18 cellular contexts compared by ENCODE assay signal in genomic region chr15:37773111-37773860, GRCh38.
A peak's percentile ranks its signal among the peaks of the same experiment; 100 is the strongest.
DNase-seq lines count a peak whose midpoint lies in the region; ATAC-seq and TF ChIP-seq lines count a peak whose summit lies in the region.
"Had no signal": no experiment of that assay in that cellular context is flagged by ENCODE, and none has a peak within 500 bp of the region (broad histone marks: within the 10 kb centered on the region; RNA-seq: fewer than 3 reads in every experiment).

No MANE protein-coding gene starts in this region.

- RAD21 ChIA-PET in HCT116 (lab: Charles Lee; ENCODE audit: low non-redundant PET in 1 of 2, low total read pairs in 2 of 2, uncharacterized antibody in 2 of 2, unreplicated experiment in 2 of 2), result no interaction called here

- H3K4me3 ChIP-seq in AG04449 (ENCODE audit: low read depth, low read length), result no peak overlapping the region
- H3K4me3 ChIP-seq in HCT116 (replicated peaks in 1 of 2; ENCODE audit: low read depth in 1 of 2, low read length in 2 of 2), result no peak overlapping the region
- H3K4me3 ChIP-seq: A549, adrenal gland, heart right ventricle had no signal

- TF ChIP-seq POLR2A in HCT116 (IDR thresholded peaks at IDR 0.05; ENCODE audit: borderline replicate concordance, extremely low read depth, insufficient read depth, insufficient read length), result no peak

- no TSS peak for BruUV-seq in HCT116 (replicated peaks; lab: Mats Ljungman, UMichigan)

- no peaks in the 10 kb centered on the region for H3K9me3 ChIP-seq in HCT116 (ENCODE audit: control insufficient read depth in 1 of 2, insufficient read depth in 1 of 2, low read depth in 1 of 2, low read length in 2 of 2)
- H3K9me3 ChIP-seq: A549, adrenal gland had no signal

- POLR2A ChIA-PET in AG04449 (lab: Yijun Ruan, JAX), result interaction anchor here (0.6 kb wide), 1 partner anchor 100 kb away, joined by 3 read pairs; no protein-coding TSS in a partner anchor
- POLR2A ChIA-PET in HCT116 (lab: Charles Lee), result no interaction called here

- no peaks in the 10 kb centered on the region for H3K36me3 ChIP-seq in HCT116 (ENCODE audit: control insufficient read depth in 1 of 2, insufficient read depth in 2 of 2, low read length in 2 of 2)
- H3K36me3 ChIP-seq: adrenal gland, heart right ventricle had no signal

- no peak overlapping the region for H3K27ac ChIP-seq in HCT116 (ENCODE audit: low read depth, low read length)
- no peak overlapping the region for H3K27ac ChIP-seq in foreskin keratinocyte
- H3K27ac ChIP-seq: A549, adrenal gland, heart right ventricle had no signal

- H3K4me1 ChIP-seq in HCT116 (ENCODE audit: control insufficient read depth in 1 of 2, insufficient read depth in 2 of 2, low read length in 2 of 2) (peaks cover 0 to 5% of the 10 kb centered on the region in 2 experiments; a peak in 1 of 4 replicates), foreskin keratinocyte (peaks cover 2% of the 10 kb centered on the region)
- H3K4me1 ChIP-seq: A549, adrenal gland, heart right ventricle had no signal

- H4K20me1 ChIP-seq in HCT116 (ENCODE audit: insufficient read depth), result no peaks in the 10 kb centered on the region

- intact Hi-C loops in HCT116 (cut with micrococcal nuclease), result no loop called here

- H3K9me2 ChIP-seq in HCT116 (ENCODE audit: insufficient read depth), result no peaks in the 10 kb centered on the region

- TF ChIP-seq CTCF in AG04449 (IDR thresholded peaks at IDR 0.05; ENCODE audit: insufficient read depth, low read length, missing control alignments) (no peak), HCT116 (IDR thresholded peaks at IDR 0.05 in 2 of 3, conservative IDR thresholded peaks at IDR 0.05 in 1 of 3; ENCODE audit: borderline replicate concordance in 1 of 3, insufficient read depth in 1 of 3, low read depth in 2 of 3, low read length in 2 of 3) (no peak), foreskin keratinocyte (conservative IDR thresholded peaks at IDR 0.05) (no peak)

- H3K9ac ChIP-seq in HCT116 (ENCODE audit: low read length), result no peak overlapping the region

- H3K27me3 ChIP-seq in HCT116 (ENCODE audit: insufficient read depth, low read length) (no peaks in the 10 kb centered on the region), foreskin keratinocyte (no peaks in the 10 kb centered on the region)
- H3K27me3 ChIP-seq: adrenal gland, heart right ventricle had no signal

- ATAC-seq in HCT116 (no peak), foreskin keratinocyte (peak; percentile 42), GM21723 (IDR thresholded peaks at IDR 0.05; ENCODE audit: unreplicated experiment) (no peak), HG02938 (IDR thresholded peaks at IDR 0.05; ENCODE audit: unreplicated experiment) (no peak), HG03095 (IDR thresholded peaks at IDR 0.05; ENCODE audit: unreplicated experiment) (no peak)
- ATAC-seq: A549, heart right ventricle, Panc1, WTC11 had no signal

- H3K79me2 ChIP-seq in HCT116 (ENCODE audit: insufficient read depth, low read length), result no peaks in the 10 kb centered on the region

- no peak overlapping the region for H2AFZ ChIP-seq in HCT116 (ENCODE audit: low read depth, low read length, poor library complexity, severe bottlenecking)

- H3K4me2 ChIP-seq in HCT116 (ENCODE audit: low read length), result no peak overlapping the region
- H3K4me2 ChIP-seq: A549 had no signal

- DNase-seq in AG04449 (ENCODE audit: low read depth, low spot score), result peak; percentile 87
- DNase-seq in HCT116 (ENCODE audit: low read depth, low spot score), result no peak
- DNase-seq in UCSD-AML1 (lab: John Stamatoyannopoulos, UW; ENCODE audit: unreplicated experiment), result peak; percentile 18
- peak in 1 of 2 donors; percentile 52 for DNase-seq in foreskin keratinocyte
- DNase-seq in activated CD8-positive, alpha-beta memory T cell treated with anti-CD3 and anti-CD28 coated beads for 24 hours, result no peak
- DNase-seq: adrenal gland, cerebellar nuclear complex, heart right ventricle, mesendoderm, NCI-H2029, NCI-H526, T-helper 1 cell had no signal

- no peak for TF ChIP-seq RAD21 in HCT116 (IDR thresholded peaks at IDR 0.05; ENCODE audit: low read depth)

- CTCF ChIA-PET in AG04449 (lab: Yijun Ruan, JAX), result interaction anchor here (1.9 kb wide), 1 partner anchor 9 kb away, joined by 5 read pairs; no protein-coding TSS in a partner anchor
- CTCF ChIA-PET in HCT116 (lab: Charles Lee), result interaction anchor here (1.6 kb wide), 1 partner anchor 9 kb away, joined by 4 read pairs; no protein-coding TSS in a partner anchor

TF ChIP-seq in HCT116, 20 proteins besides CTCF, POLR2A, EP300 and RAD21:
- TF ChIP-seq TCF7L2 (IDR thresholded peaks at IDR 0.05; ENCODE audit: borderline replicate concordance, extremely low read depth, insufficient read depth, insufficient read length) (peak; percentile 85), ZNF274 (IDR thresholded peaks at IDR 0.05; ENCODE audit: low read depth, low read length) (no peak)

Comparison
In these comparisons a context has a peak if more than half of its experiments do, and no peak if none do; other contexts are left out.
1. DNase-seq: peak in AG04449 (single experiment) and UCSD-AML1 (single experiment); none in HCT116 (single experiment) and activated CD8-positive, alpha-beta memory T cell treated with anti-CD3 and anti-CD28 coated beads for 24 hours (single experiment).